Comparison of ENCODE assay signal across 23 cellular contexts in genomic region chr13:112069727-112070300, GRCh38. TPM values are rescaled to one million over a fixed set of nuclear protein-coding genes. Genes with fewer than 3 reads are reported as not detected.
DNase-seq lines count a peak whose midpoint lies in the region; ATAC-seq and TF ChIP-seq lines count a peak whose summit lies in the region.
"Had no signal": no experiment of that assay in that cellular context is flagged by ENCODE, and none has a peak within 500 bp of the region (broad histone marks: within the 10 kb centered on the region; RNA-seq: fewer than 3 reads in every experiment).

No MANE protein-coding gene starts in this region.

- no peak overlapping the region for H3K27ac ChIP-seq in GM23248
- H3K27ac ChIP-seq: BLaER1, body of pancreas, esophagus squamous epithelium, WERI-Rb-1 had no signal

- H3F3A ChIP-seq in GM23248 (ENCODE audit: insufficient read depth): no peaks in the 10 kb centered on the region

- no peak overlapping the region for H3K9ac ChIP-seq in GM23248
- H3K9ac ChIP-seq: BLaER1 had no signal

- DNase-seq in NCI-H2081 (lab: John Stamatoyannopoulos, UW) (peak; percentile 19 to 23), NCI-H2081 treated with DMSO at 0.1 percent for 48 hours (lab: John Stamatoyannopoulos, UW) (no peak), GM13977 (ENCODE audit: low spot score) (peak; percentile 32), naive B cell (no peak), GM23248 (no peak)
- DNase-seq in activated T-helper 1 cell treated with anti-CD3 and anti-CD28 coated beads, Interleukin-12 subunit alpha, Interleukin-12 subunit beta, Interleukin-2, Interleukin-4 antibody, amounts not matched to agents 30 ng/mL and 10 ng/mL and 1 ng/mL, durations not matched to agents 14 hours and 24 hours and 36 hours (ENCODE audit: low spot score): no peak
- no peak for DNase-seq in stimulated activated CD4-positive, alpha-beta T cell treated with anti-CD3 and anti-CD28 coated beads, Interleukin-12 subunit alpha, Interleukin-12 subunit beta, amount 100 ng/mL, for 4 hours
- DNase-seq in activated CD4-positive, alpha-beta memory T cell treated with anti-CD3 and anti-CD28 coated beads for 36 hours: no peak
- DNase-seq: 8988T; activated gamma-delta T cell treated with Interleukin-2 at 50 U/mL for 16 hours; body of pancreas; dermis blood vessel endothelial cell; esophagus squamous epithelium; head of caudate nucleus; KG1; stimulated activated naive CD8-positive, alpha-beta T cell treated with anti-CD3 and anti-CD28 coated beads, Interleukin-15, amount 100 ng/mL, for 72 hours; WERI-Rb-1 had no signal

- no peaks in the 10 kb centered on the region for H3K4me1 ChIP-seq in GM23248 (ENCODE audit: insufficient read depth)
- H3K4me1 ChIP-seq: HAP-1 had no signal

- H3K4me1 Mint-ChIP-seq in activated T-helper 1 cell treated with anti-CD3 and anti-CD28 coated beads, Interleukin-12 subunit alpha, Interleukin-12 subunit beta, Interleukin-2, Interleukin-4 antibody, amounts not matched to agents 30 ng/mL and 10 ng/mL and 1 ng/mL, durations not matched to agents 14 hours and 24 hours and 36 hours (ENCODE audit: low read depth): peaks cover 5% of the 10 kb centered on the region
- peaks cover 0 to 30% (median 4%) of the 10 kb centered on the region in 3 donors for H3K4me1 Mint-ChIP-seq in naive B cell
- H3K4me1 Mint-ChIP-seq in activated CD4-positive, alpha-beta memory T cell treated with anti-CD3 and anti-CD28 coated beads for 36 hours (ENCODE audit: low read depth): peaks cover 14% of the 10 kb centered on the region

- in situ Hi-C loops in GM13977 (cut with MboI; ENCODE audit: low pct_unique_long_range_greater_than_20kb, low sequenced_read_pairs, unreplicated experiment) (no loop called here), GM23248 (cut with MboI) (no loop called here)

- no peaks in the 10 kb centered on the region for H4K20me1 ChIP-seq in GM23248 (ENCODE audit: insufficient read depth)

- intact Hi-C loops in activated T-helper 1 cell treated with anti-CD3 and anti-CD28 coated beads, Interleukin-12 subunit alpha, Interleukin-12 subunit beta, Interleukin-2, Interleukin-4 antibody, amounts not matched to agents 30 ng/mL and 10 ng/mL and 1 ng/mL, durations not matched to agents 14 hours and 24 hours and 36 hours (cut with micrococcal nuclease): loop anchor here (5.0 kb wide), 1 partner anchor 537 kb away; no protein-coding TSS in a partner anchor
- intact Hi-C loops in activated CD4-positive, alpha-beta memory T cell treated with anti-CD3 and anti-CD28 coated beads for 36 hours (cut with micrococcal nuclease): no loop called here

- H3K79me2 ChIP-seq in GM23248 (ENCODE audit: insufficient read depth): no peaks in the 10 kb centered on the region

- no peaks in the 10 kb centered on the region for H3K9me3 ChIP-seq in GM23248 (ENCODE audit: low read depth)
- H3K9me3 ChIP-seq: body of pancreas, esophagus squamous epithelium, HAP-1 had no signal

- CTCF ChIA-PET in activated CD4-positive, alpha-beta memory T cell treated with anti-CD3 and anti-CD28 coated beads for 36 hours (lab: Charles Lee): no interaction called here

- peaks cover 7% of the 10 kb centered on the region for H3K36me3 Mint-ChIP-seq in activated T-helper 1 cell treated with anti-CD3 and anti-CD28 coated beads, Interleukin-12 subunit alpha, Interleukin-12 subunit beta, Interleukin-2, Interleukin-4 antibody, amounts not matched to agents 30 ng/mL and 10 ng/mL and 1 ng/mL, durations not matched to agents 14 hours and 24 hours and 36 hours (ENCODE audit: low read depth)
- peaks cover 7 to 17% of the 10 kb centered on the region in 2 donors for H3K36me3 Mint-ChIP-seq in naive B cell
- H3K36me3 Mint-ChIP-seq in activated CD4-positive, alpha-beta memory T cell treated with anti-CD3 and anti-CD28 coated beads for 36 hours: peaks cover 12% of the 10 kb centered on the region

- H3K27me3 Mint-ChIP-seq in activated T-helper 1 cell treated with anti-CD3 and anti-CD28 coated beads, Interleukin-12 subunit alpha, Interleukin-12 subunit beta, Interleukin-2, Interleukin-4 antibody, amounts not matched to agents 30 ng/mL and 10 ng/mL and 1 ng/mL, durations not matched to agents 14 hours and 24 hours and 36 hours (ENCODE audit: insufficient read depth): peaks cover 60% of the 10 kb centered on the region
- peaks cover 47 to 62% (median 59%) of the 10 kb centered on the region in 3 donors for H3K27me3 Mint-ChIP-seq in naive B cell
- peaks cover 54% of the 10 kb centered on the region for H3K27me3 Mint-ChIP-seq in activated CD4-positive, alpha-beta memory T cell treated with anti-CD3 and anti-CD28 coated beads for 36 hours

- H3K4me3 Mint-ChIP-seq in activated T-helper 1 cell treated with anti-CD3 and anti-CD28 coated beads, Interleukin-12 subunit alpha, Interleukin-12 subunit beta, Interleukin-2, Interleukin-4 antibody, amounts not matched to agents 30 ng/mL and 10 ng/mL and 1 ng/mL, durations not matched to agents 14 hours and 24 hours and 36 hours: no peak overlapping the region
- peak overlapping the region in 3 of 8 donors; percentile 6 to 44 (median 15) for H3K4me3 Mint-ChIP-seq in naive B cell
- no peak overlapping the region for H3K4me3 Mint-ChIP-seq in activated CD4-positive, alpha-beta memory T cell treated with anti-CD3 and anti-CD28 coated beads for 36 hours

- H3K4me2 ChIP-seq in GM23248 (ENCODE audit: unreplicated experiment): no peak overlapping the region
- H3K4me2 ChIP-seq: BLaER1 had no signal

- H3K27me3 ChIP-seq in GM23248 (replicated peaks; ENCODE audit: insufficient read depth): peaks cover 70% of the 10 kb centered on the region

- ATAC-seq in naive B cell (ENCODE audit: low read depth in 2 of 2): no peak
- ATAC-seq: body of pancreas; naive thymus-derived CD8-positive, alpha-beta T cell; stimulated activated naive CD8-positive, alpha-beta T cell treated with anti-CD3 and anti-CD28 coated beads, Interleukin-15, amount 100 ng/mL, for 72 hours had no signal

- H2AFZ ChIP-seq in GM23248: no peak overlapping the region

- no peak overlapping the region for H3K4me3 ChIP-seq in GM23248
- H3K4me3 ChIP-seq: body of pancreas, esophagus squamous epithelium, HAP-1 had no signal

- TF ChIP-seq CTCF in GM13977 (IDR thresholded peaks at IDR 0.05; ENCODE audit: extremely low read depth, insufficient read depth, missing control alignments): no peak

- POLR2A ChIA-PET in activated CD4-positive, alpha-beta memory T cell treated with anti-CD3 and anti-CD28 coated beads for 36 hours (lab: Charles Lee): no interaction called here

- 22 to 23% methylated on average over 22 of the region's 22 CpGs for WGBS in GM23248 (ENCODE audit: low coverage in 1 of 2, low lambda C conversion rate in 2 of 2, missing lambda C conversion rate in 2 of 2), 2 experiments

- no peaks in the 10 kb centered on the region for H3K36me3 ChIP-seq in GM23248 (ENCODE audit: low read depth)
- H3K36me3 ChIP-seq: BLaER1, esophagus squamous epithelium, HAP-1, WERI-Rb-1 had no signal

- no peaks in the 10 kb centered on the region for H3K9me3 Mint-ChIP-seq in activated T-helper 1 cell treated with anti-CD3 and anti-CD28 coated beads, Interleukin-12 subunit alpha, Interleukin-12 subunit beta, Interleukin-2, Interleukin-4 antibody, amounts not matched to agents 30 ng/mL and 10 ng/mL and 1 ng/mL, durations not matched to agents 14 hours and 24 hours and 36 hours
- H3K9me3 Mint-ChIP-seq in naive B cell: peaks cover 0 to 37% (median 18%) of the 10 kb centered on the region in 7 donors
- H3K9me3 Mint-ChIP-seq in activated CD4-positive, alpha-beta memory T cell treated with anti-CD3 and anti-CD28 coated beads for 36 hours: no peaks in the 10 kb centered on the region

- H3K9me2 ChIP-seq in GM23248 (ENCODE audit: insufficient read depth): no peaks in the 10 kb centered on the region

- H3K27ac Mint-ChIP-seq in activated T-helper 1 cell treated with anti-CD3 and anti-CD28 coated beads, Interleukin-12 subunit alpha, Interleukin-12 subunit beta, Interleukin-2, Interleukin-4 antibody, amounts not matched to agents 30 ng/mL and 10 ng/mL and 1 ng/mL, durations not matched to agents 14 hours and 24 hours and 36 hours: peak overlapping the region; percentile 50
- peak overlapping the region in 4 of 6 donors; percentile 8 to 92 (median 53) for H3K27ac Mint-ChIP-seq in naive B cell
- no peak overlapping the region for H3K27ac Mint-ChIP-seq in activated CD4-positive, alpha-beta memory T cell treated with anti-CD3 and anti-CD28 coated beads for 36 hours

RNA-seq across cellular contexts. Expression of gene SOX1, which starts 2.9 kb away (rescaled TPM):
- total RNA-seq in activated T-helper 1 cell treated with anti-CD3 and anti-CD28 coated beads, Interleukin-12 subunit alpha, Interleukin-12 subunit beta, Interleukin-2, Interleukin-4 antibody, amounts not matched to agents 30 ng/mL and 10 ng/mL and 1 ng/mL, durations not matched to agents 14 hours and 24 hours and 36 hours: not detected in 2 replicates
- polyA plus RNA-seq in naive B cell (ENCODE audit: low read depth in 6 of 6): not detected
- total RNA-seq in GM23248 (2014; rRNA removed; shearing (Covaris generic)): not detected in 2 replicates
- polyA plus RNA-seq in GM23248 (2016; fragmentation: Nextera tagmentation; extraction: Ambion mirVana): not detected in 2 replicates
- total RNA-seq in activated CD4-positive, alpha-beta memory T cell treated with anti-CD3 and anti-CD28 coated beads for 36 hours: not detected
- total RNA-seq: body of pancreas; dermis blood vessel endothelial cell; lung microvascular endothelial cell; naive thymus-derived CD8-positive, alpha-beta T cell; NCI-H460; urinary bladder had no signal
- polyA plus RNA-seq: naive thymus-derived CD8-positive, alpha-beta T cell; urinary bladder had no signal

Comparison
In these comparisons a context has a peak if more than half of its experiments do, and no peak if none do; other contexts are left out.
1. DNase-seq: peak in NCI-H2081 (2 of 2) and GM13977 (single experiment); none in NCI-H2081 treated with DMSO at 0.1 percent for 48 hours (single experiment), activated T-helper 1 cell treated with anti-CD3 and anti-CD28 coated beads, Interleukin-12 subunit alpha, Interleukin-12 subunit beta, Interleukin-2, Interleukin-4 antibody, amounts not matched to agents 30 ng/mL and 10 ng/mL and 1 ng/mL, durations not matched to agents 14 hours and 24 hours and 36 hours (single experiment), naive B cell (single experiment), GM23248 (single experiment), stimulated activated CD4-positive, alpha-beta T cell treated with anti-CD3 and anti-CD28 coated beads, Interleukin-12 subunit alpha, Interleukin-12 subunit beta, amount 100 ng/mL, for 4 hours (single experiment) and activated CD4-positive, alpha-beta memory T cell treated with anti-CD3 and anti-CD28 coated beads for 36 hours (single experiment).